Comparison of ENCODE assay signal across 24 cellular contexts in the genomic region with DNA sequence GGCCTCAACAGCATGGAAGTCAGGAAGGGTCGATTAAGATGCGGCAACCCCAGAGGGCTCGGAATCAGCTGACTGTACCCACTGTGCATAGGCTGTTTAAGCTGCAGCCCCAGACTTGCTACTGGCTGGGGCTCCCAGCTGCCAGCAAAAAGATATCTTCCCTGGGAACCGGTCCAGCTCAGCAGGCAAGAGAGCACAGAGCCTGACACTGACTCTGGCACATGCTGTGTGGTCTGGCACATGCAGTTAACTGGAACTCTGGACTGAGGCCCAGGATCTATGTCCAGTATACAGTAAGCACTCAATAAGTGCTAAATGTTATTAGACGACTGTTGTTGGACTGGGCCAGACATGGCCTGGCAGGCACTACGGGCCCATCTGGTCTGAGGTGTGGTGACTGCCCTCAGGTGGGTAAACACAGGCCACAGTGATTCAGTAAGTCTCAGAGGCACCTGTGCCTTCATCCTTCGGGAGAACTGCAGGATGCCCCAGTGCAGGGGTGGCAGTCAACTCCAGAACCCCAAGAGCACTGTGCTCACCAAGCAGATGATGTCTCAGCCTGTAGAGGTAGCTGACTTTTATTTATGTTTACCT.
DNase-seq lines count a peak whose midpoint lies in the region; ATAC-seq, FAIRE-seq and TF ChIP-seq lines count a peak whose summit lies in the region.
"Had no signal": no experiment of that assay in that cellular context is flagged by ENCODE, and none has a peak within 500 bp of the region (broad histone marks: within the 10 kb centered on the region; RNA-seq: fewer than 3 reads in every experiment).

No MANE protein-coding gene starts in this region.

- DNase-seq in right lobe of liver (peak; percentile 29 to 81 (median 61)), HepG2 (ENCODE audit: low spot score) (no peak), fibroblast of the aortic adventitia (ENCODE audit: low read depth) (peak; percentile 41), left lobe of liver (ENCODE audit: low spot score) (peak; percentile 71), upper lobe of left lung (no peak), GOT3 (lab: John Stamatoyannopoulos, UW) (no peak), MM.1S (no peak)
- DNase-seq: activated CD4-positive, alpha-beta T cell treated with anti-CD3 and anti-CD28 coated beads for 36 hours; activated gamma-delta T cell treated with Interleukin-2 at 50 U/mL for 16 hours; activated T-cell treated with anti-CD3 and anti-CD28 coated beads, Interleukin-2, amount 50 U/mL, for 1 hour; BE2C; DMS79 treated with DMSO at 0.1 percent for 48 hours; glutamatergic neuron; kidney glomerular epithelial cell; NCI-H2107; NCI-H524; small intestine; stimulated activated CD4-positive, alpha-beta T cell treated with anti-CD3 and anti-CD28 coated beads, Interleukin-1b, Interleukin-23, amount 100 ng/mL, for 48 hours had no signal

- TF ChIP-seq POLR2A in right lobe of liver (IDR thresholded peaks at IDR 0.05): no peak
- no peak for TF ChIP-seq POLR2A in HepG2 (IDR thresholded peaks at IDR 0.05; ENCODE audit: insufficient read depth in 1 of 2, low read depth in 2 of 2, low read length in 2 of 2)
- TF ChIP-seq POLR2A in upper lobe of left lung (IDR thresholded peaks at IDR 0.05): no peak

- CTCF ChIA-PET in HepG2 (lab: Yijun Ruan, JAX; ENCODE audit: low intra/inter-chr PET ratio, low total read pairs): no interaction called here

- no TSS peak for BruUV-seq in HepG2 (replicated peaks; lab: Mats Ljungman, UMichigan)

- intact Hi-C loops in right lobe of liver (cut with DNase I): no loop called here
- intact Hi-C loops in HepG2 (cut with micrococcal nuclease; ENCODE audit: unreplicated experiment): no loop called here

- ATAC-seq in right lobe of liver (peak; percentile 72 to 87 (median 75)), HepG2 (no peak), left lobe of liver (peak; percentile 94), upper lobe of left lung (ENCODE audit: low FRiP score in 2 of 2) (peak; percentile 6 to 21), HG02870 (IDR thresholded peaks at IDR 0.05; ENCODE audit: unreplicated experiment) (no peak)
- ATAC-seq: activated CD4-positive, alpha-beta T cell treated with anti-CD3 and anti-CD28 coated beads for 36 hours had no signal

- no peaks in the 10 kb centered on the region for H3K27me3 ChIP-seq in right lobe of liver
- H3K27me3 ChIP-seq in HepG2 (ENCODE audit: control insufficient read depth in 1 of 2, insufficient read depth in 2 of 2, low read length in 2 of 2): no peaks in the 10 kb centered on the region
- no peaks in the 10 kb centered on the region for H3K27me3 ChIP-seq in upper lobe of left lung
- H3K27me3 ChIP-seq in MM.1S (replicated peaks; ENCODE audit: insufficient read depth, low read length): no peaks in the 10 kb centered on the region
- H3K27me3 ChIP-seq: BE2C, breast epithelium, neutrophil, suprapubic skin had no signal

- no peak overlapping the region for H2AFZ ChIP-seq in HepG2 (ENCODE audit: low read length)
- H2AFZ ChIP-seq in MM.1S (ENCODE audit: low read length): no peak overlapping the region

- WGBS in right lobe of liver (ENCODE audit: insufficient coverage, low coverage, low lambda C conversion rate, missing lambda C conversion rate): 50% methylated on average over 4 of the region's 7 CpGs
- 68% methylated on average over 3 of the region's 7 CpGs for WGBS in HepG2 (ENCODE audit: low lambda C conversion rate)
- 69 to 72% methylated on average over 2 to 7 of the region's 7 CpGs for WGBS in upper lobe of left lung, 2 donors

- TF ChIP-seq EP300 in HepG2 (IDR thresholded peaks at IDR 0.05; ENCODE audit: low read depth in 2 of 2, low read length in 2 of 2) (no peak), HepG2 (CRISPR knock-in tag; IDR thresholded peaks at IDR 0.05; ENCODE audit: borderline replicate concordance) (no peak), upper lobe of left lung (IDR thresholded peaks at IDR 0.05) (no peak)

- in situ Hi-C loops in HepG2 (cut with HindIII; ENCODE audit: extremely low pct_ligation_motif_present, low pct_unique_long_range_greater_than_20kb): no loop called here

- H3K4me2 ChIP-seq in HepG2 (ENCODE audit: low read depth, low read length): no peak overlapping the region
- no peak overlapping the region for H3K4me2 ChIP-seq in MM.1S (ENCODE audit: low read depth, low read length)

- H3K9me2 ChIP-seq in MM.1S (replicated peaks; ENCODE audit: insufficient read depth, low read length): no peaks in the 10 kb centered on the region

- H3K36me3 ChIP-seq in right lobe of liver (no peaks in the 10 kb centered on the region), HepG2 (replicated peaks in 1 of 2; ENCODE audit: control insufficient read depth in 1 of 2, insufficient read depth in 2 of 2, low read length in 2 of 2) (peaks cover 0 to 1% of the 10 kb centered on the region in 2 experiments; a peak in 1 of 5 replicates), upper lobe of left lung (no peaks in the 10 kb centered on the region), MM.1S (replicated peaks; ENCODE audit: insufficient read depth, low read length) (no peaks in the 10 kb centered on the region)
- H3K36me3 ChIP-seq: BE2C, breast epithelium, neutrophil, suprapubic skin had no signal

- H3K9ac ChIP-seq in HepG2 (ENCODE audit: insufficient read depth, low read depth, low read length): no peak overlapping the region
- H3K9ac ChIP-seq in MM.1S (ENCODE audit: low read length): no peak overlapping the region

- no peak overlapping the region for H3K27ac ChIP-seq in right lobe of liver
- H3K27ac ChIP-seq in HepG2 (ENCODE audit: extremely low read length, insufficient read depth, low read length): no peak overlapping the region
- no peak overlapping the region for H3K27ac ChIP-seq in upper lobe of left lung
- H3K27ac ChIP-seq in MM.1S (ENCODE audit: low read length): no peak overlapping the region
- H3K27ac ChIP-seq: breast epithelium, neutrophil, suprapubic skin had no signal

- H3K79me2 ChIP-seq in HepG2 (ENCODE audit: insufficient read depth, low read length): no peaks in the 10 kb centered on the region
- peaks cover 93% of the 10 kb centered on the region for H3K79me2 ChIP-seq in MM.1S (ENCODE audit: low read length)

- FAIRE-seq in HepG2 (lab: Jason Lieb, UNC): no peak
- FAIRE-seq: endometrium, GM12891, small intestine had no signal

- TF ChIP-seq CTCF in right lobe of liver (IDR thresholded peaks at IDR 0.05) (no peak), HepG2 (CRISPR knock-in tag; IDR thresholded peaks at IDR 0.05) (no peak), fibroblast of the aortic adventitia (IDR thresholded peaks at IDR 0.05; ENCODE audit: insufficient read depth, low read length) (no peak), upper lobe of left lung (IDR thresholded peaks at IDR 0.05) (no peak), MM.1S (IDR thresholded peaks at IDR 0.05; ENCODE audit: low read length) (no peak)

- H3K4me3 ChIP-seq in right lobe of liver (no peak overlapping the region), HepG2 (replicated peaks in 1 of 3; ENCODE audit: insufficient read depth in 1 of 3, low read depth in 2 of 3, low read length in 3 of 3) (no peak overlapping the region), fibroblast of the aortic adventitia (ENCODE audit: low read depth, low read length) (no peak overlapping the region), upper lobe of left lung (no peak overlapping the region), MM.1S (ENCODE audit: low read length) (no peak overlapping the region)
- H3K4me3 ChIP-seq: breast epithelium, suprapubic skin had no signal

- H4K20me1 ChIP-seq in HepG2 (ENCODE audit: insufficient read depth, low read length) (no peaks in the 10 kb centered on the region), MM.1S (ENCODE audit: insufficient read depth, low read length) (no peaks in the 10 kb centered on the region)

- H3F3A ChIP-seq in MM.1S (ENCODE audit: insufficient read depth, low read length): no peaks in the 10 kb centered on the region

- H3K9me3 ChIP-seq in right lobe of liver (no peaks in the 10 kb centered on the region), HepG2 (ENCODE audit: low read length) (no peaks in the 10 kb centered on the region), upper lobe of left lung (no peaks in the 10 kb centered on the region), MM.1S (replicated peaks; ENCODE audit: insufficient read depth, low read length) (no peaks in the 10 kb centered on the region)
- H3K9me3 ChIP-seq: BE2C, breast epithelium, neutrophil, suprapubic skin had no signal

- TF ChIP-seq RAD21 in HepG2 (CRISPR knock-in tag; IDR thresholded peaks at IDR 0.05): no peak

- H3K4me1 ChIP-seq in right lobe of liver (no peaks in the 10 kb centered on the region), HepG2 (ENCODE audit: insufficient read depth, low read length) (no peaks in the 10 kb centered on the region), upper lobe of left lung (peaks cover 0 to 3% (median 2%) of the 10 kb centered on the region in 4 donors), MM.1S (ENCODE audit: low read length) (peaks cover 25% of the 10 kb centered on the region)
- H3K4me1 ChIP-seq: BE2C, breast epithelium had no signal

- POLR2A ChIA-PET in HepG2 (lab: Yijun Ruan, JAX): no interaction called here

TF ChIP-seq in HepG2, 621 proteins besides CTCF, POLR2A, EP300 and RAD21:
- TF ChIP-seq, protein P1, sequence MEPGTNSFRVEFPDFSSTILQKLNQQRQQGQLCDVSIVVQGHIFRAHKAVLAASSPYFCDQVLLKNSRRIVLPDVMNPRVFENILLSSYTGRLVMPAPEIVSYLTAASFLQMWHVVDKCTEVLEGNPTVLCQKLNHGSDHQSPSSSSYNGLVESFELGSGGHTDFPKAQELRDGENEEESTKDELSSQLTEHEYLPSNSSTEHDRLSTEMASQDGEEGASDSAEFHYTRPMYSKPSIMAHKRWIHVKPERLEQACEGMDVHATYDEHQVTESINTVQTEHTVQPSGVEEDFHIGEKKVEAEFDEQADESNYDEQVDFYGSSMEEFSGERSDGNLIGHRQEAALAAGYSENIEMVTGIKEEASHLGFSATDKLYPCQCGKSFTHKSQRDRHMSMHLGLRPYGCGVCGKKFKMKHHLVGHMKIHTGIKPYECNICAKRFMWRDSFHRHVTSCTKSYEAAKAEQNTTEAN (CRISPR knock-in tag; conservative IDR thresholded peaks at IDR 0.05): no peak
- no peak for TF ChIP-seq NR2F1 (CRISPR knock-in tag; IDR thresholded peaks at IDR 0.05)
- TF ChIP-seq ZNF3 (CRISPR knock-in tag; IDR thresholded peaks at IDR 0.05): no peak
- no peak for TF ChIP-seq ZMAT3 (CRISPR knock-in tag; conservative IDR thresholded peaks at IDR 0.05)
- no peak for TF ChIP-seq KLF6 (CRISPR knock-in tag; IDR thresholded peaks at IDR 0.05)
- no peak for TF ChIP-seq ZNF605 (CRISPR knock-in tag; IDR thresholded peaks at IDR 0.05)
- TF ChIP-seq ZNF549 (CRISPR knock-in tag; IDR thresholded peaks at IDR 0.05): no peak
- no peak for TF ChIP-seq RBM22 (optimal IDR thresholded peaks at IDR 0.05; ENCODE audit: low read length)
- TF ChIP-seq SOX13 (IDR thresholded peaks at IDR 0.05): no peak
- TF ChIP-seq SOX13 (CRISPR knock-in tag; conservative IDR thresholded peaks at IDR 0.05 in 1 of 2, IDR thresholded peaks at IDR 0.05 in 1 of 2): no peak

Comparison
In these comparisons a context has a peak if more than half of its experiments do, and no peak if none do; other contexts are left out.
1. ATAC-seq: peak in right lobe of liver (4 of 4), left lobe of liver (single experiment) and upper lobe of left lung (2 of 2); none in HepG2 (single experiment) and HG02870 (single experiment).
2. DNase-seq: peak in right lobe of liver (3 of 3), fibroblast of the aortic adventitia (single experiment) and left lobe of liver (single experiment); none in HepG2 (single experiment), upper lobe of left lung (0 of 2), GOT3 (single experiment) and MM.1S (single experiment).